18 cellular contexts compared by ENCODE assay signal in the genomic region with DNA sequence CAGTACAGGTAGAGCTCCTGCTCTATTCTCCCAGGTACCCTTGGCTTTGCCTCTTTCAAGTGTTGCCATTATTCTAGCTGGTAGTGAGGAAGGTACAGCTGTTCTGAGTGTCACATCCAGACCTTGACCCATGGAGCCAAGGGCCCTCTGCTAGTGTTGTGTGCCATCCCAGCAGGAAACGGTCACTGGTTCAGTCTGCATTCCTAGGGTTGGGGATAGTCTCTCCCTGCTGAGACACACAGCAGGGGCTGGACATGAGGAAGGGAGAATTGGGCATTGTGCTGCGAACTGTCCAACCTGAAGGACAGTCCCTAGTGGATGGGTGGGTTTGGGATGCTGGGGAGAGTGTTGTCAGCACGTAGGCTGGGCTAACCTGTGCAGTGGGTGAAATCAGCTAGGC. TPM values are rescaled to one million over a fixed set of nuclear protein-coding genes. Genes with fewer than 3 reads are reported as not detected.
DNase-seq lines count a peak whose midpoint lies in the region; ATAC-seq and TF ChIP-seq lines count a peak whose summit lies in the region.
"Had no signal": no experiment of that assay in that cellular context is flagged by ENCODE, and none has a peak within 500 bp of the region (broad histone marks: within the 10 kb centered on the region; RNA-seq: fewer than 3 reads in every experiment).

No MANE protein-coding gene starts in this region.

- no peaks in the 10 kb centered on the region for H3K23me2 ChIP-seq in H9 (ENCODE audit: insufficient read length, low read depth, low read length, poor library complexity, severe bottlenecking)

- H3K4me3 ChIP-seq in neural progenitor cell: no peak overlapping the region
- no peak overlapping the region for H3K4me3 ChIP-seq in psoas muscle
- H3K4me3 ChIP-seq: BLaER1 treated with 17β-estradiol and CSF1 and Interleukin-3, amounts not matched to agents 10 nM and 100 nM; GM23338 had no signal

- H3K27me3 Mint-ChIP-seq in H9 (ENCODE audit: low read depth): no peaks in the 10 kb centered on the region
- no peaks in the 10 kb centered on the region for H3K27me3 Mint-ChIP-seq in central memory CD8-positive, alpha-beta T cell
- H3K27me3 Mint-ChIP-seq in neural progenitor cell (ENCODE audit: insufficient read depth, low read depth): no peaks in the 10 kb centered on the region
- no peaks in the 10 kb centered on the region for H3K27me3 Mint-ChIP-seq in type B pancreatic cell
- H3K27me3 Mint-ChIP-seq: CD4-positive, CD25-positive, alpha-beta regulatory T cell had no signal

- H3K36me3 ChIP-seq in neural progenitor cell: no peaks in the 10 kb centered on the region
- H3K36me3 ChIP-seq in psoas muscle (ENCODE audit: insufficient read depth in 1 of 2, low read depth in 1 of 2): peaks cover 0 to 89% of the 10 kb centered on the region in 2 donors

- no peak overlapping the region for H4K5ac ChIP-seq in H9 (ENCODE audit: insufficient read length, low read depth, low read length)

- no peak for TF ChIP-seq CTCF in H9 (conservative IDR thresholded peaks at IDR 0.05)
- TF ChIP-seq CTCF in neural progenitor cell (IDR thresholded peaks at IDR 0.05): no peak
- no peak for TF ChIP-seq CTCF in type B pancreatic cell (conservative IDR thresholded peaks at IDR 0.05)
- TF ChIP-seq CTCF in psoas muscle (IDR thresholded peaks at IDR 0.05): no peak

- no peaks in the 10 kb centered on the region for H3F3A ChIP-seq in neural progenitor cell (ENCODE audit: low read depth)

- H3K23ac ChIP-seq in H9 (ENCODE audit: insufficient read length, low read depth, low read length): no peak overlapping the region

- no peak overlapping the region for H4K8ac ChIP-seq in H9 (replicated peaks; ENCODE audit: insufficient read length, low read depth, low read length)

- H3K4me1 Mint-ChIP-seq in H9: no peaks in the 10 kb centered on the region
- no peaks in the 10 kb centered on the region for H3K4me1 Mint-ChIP-seq in central memory CD8-positive, alpha-beta T cell
- no peaks in the 10 kb centered on the region for H3K4me1 Mint-ChIP-seq in neural progenitor cell
- H3K4me1 Mint-ChIP-seq in type B pancreatic cell (ENCODE audit: unreplicated experiment): peaks cover 24% of the 10 kb centered on the region
- H3K4me1 Mint-ChIP-seq: GM23338 had no signal

- H3K56ac ChIP-seq in H9 (ENCODE audit: insufficient read length, low read depth, low read length): no peak overlapping the region

- H3K27ac ChIP-seq in H9 (ENCODE audit: insufficient read length, low read depth, low read length): no peak overlapping the region
- no peak overlapping the region for H3K27ac ChIP-seq in neural progenitor cell
- no peak overlapping the region for H3K27ac ChIP-seq in psoas muscle
- H3K27ac ChIP-seq: BLaER1 treated with 17β-estradiol and CSF1 and Interleukin-3, amounts not matched to agents 10 nM and 100 nM had no signal

- no CpG with 5 or more reads among the region's 3 CpGs for WGBS in H9 (ENCODE audit: extremely low coverage, insufficient read length, low lambda C conversion rate)
- 76 to 84% (median 84%) methylated on average over 3 of the region's 3 CpGs for WGBS in psoas muscle, 3 donors

- H3K79me2 ChIP-seq in H9 (ENCODE audit: insufficient read depth, low read length) (no peaks in the 10 kb centered on the region), neural progenitor cell (ENCODE audit: low read depth) (no peaks in the 10 kb centered on the region)

- H3K27ac Mint-ChIP-seq in H9: peak overlapping the region in 2 of 3 experiments; percentile 56 to 90; a peak in 2 of 7 replicates
- peak overlapping the region; percentile 50 for H3K27ac Mint-ChIP-seq in central memory CD8-positive, alpha-beta T cell (ENCODE audit: low read depth)
- peak overlapping the region; percentile 74 for H3K27ac Mint-ChIP-seq in neural progenitor cell
- no peak overlapping the region for H3K27ac Mint-ChIP-seq in type B pancreatic cell
- H3K27ac Mint-ChIP-seq: GM23338, HFFc6 had no signal

- no peaks in the 10 kb centered on the region for H3K4me1 ChIP-seq in H9 (ENCODE audit: insufficient read depth, low read length)
- no peaks in the 10 kb centered on the region for H3K4me1 ChIP-seq in neural progenitor cell
- no peaks in the 10 kb centered on the region for H3K4me1 ChIP-seq in psoas muscle
- H3K4me1 ChIP-seq: BLaER1 treated with 17β-estradiol and CSF1 and Interleukin-3, amounts not matched to agents 10 nM and 100 nM had no signal

- H3K4ac ChIP-seq in H9 (ENCODE audit: low read depth, low read length): no peak overlapping the region

- H3K18ac ChIP-seq in H9 (ENCODE audit: insufficient read length, low read depth, low read length): no peak overlapping the region

- no peak overlapping the region for H2AK5ac ChIP-seq in H9 (ENCODE audit: insufficient read length, low read length)

- no peaks in the 10 kb centered on the region for H3K79me1 ChIP-seq in H9 (ENCODE audit: insufficient read depth, low read depth, low read length, poor library complexity, severe bottlenecking)

- H3K4me3 Mint-ChIP-seq in H9 (no peak overlapping the region), neural progenitor cell (no peak overlapping the region), type B pancreatic cell (peak overlapping the region; percentile 9)
- no peak overlapping the region for H3K4me3 Mint-ChIP-seq in central memory CD8-positive, alpha-beta T cell
- H3K4me3 Mint-ChIP-seq: CD4-positive, CD25-positive, alpha-beta regulatory T cell; GM23338; HFFc6 had no signal

- no peak overlapping the region for H2BK15ac ChIP-seq in H9 (ENCODE audit: low read depth, low read length)

- no peak for DNase-seq in H9
- DNase-seq in central memory CD8-positive, alpha-beta T cell (ENCODE audit: low spot score in 2 of 2): no peak
- no peak for DNase-seq in neural progenitor cell (ENCODE audit: low spot score)
- DNase-seq in type B pancreatic cell (ENCODE audit: extremely low spot score, unreplicated experiment): no peak
- DNase-seq in psoas muscle: no peak
- DNase-seq in NCI-H226: no peak
- DNase-seq in H4 (ENCODE audit: low spot score): no peak
- DNase-seq: ACHN; Calu3; CD4-positive, CD25-positive, alpha-beta regulatory T cell; DMS153; EL; HCEC 1CT; HFFc6; IMR-90; KG1 had no signal

- H2BK5ac ChIP-seq in H9 (ENCODE audit: insufficient read length, low read length): no peak overlapping the region

- no peaks in the 10 kb centered on the region for H3K9me3 ChIP-seq in H9 (ENCODE audit: control insufficient read depth, low read depth, low read length)
- no peaks in the 10 kb centered on the region for H3K9me3 ChIP-seq in neural progenitor cell (ENCODE audit: low read depth)
- H3K9me3 ChIP-seq in psoas muscle: no peaks in the 10 kb centered on the region

- H3T11ph ChIP-seq in H9 (ENCODE audit: low read length): no peak overlapping the region

- H3K36me3 Mint-ChIP-seq in H9 (ENCODE audit: insufficient read depth in 1 of 3, low read depth in 3 of 3) (peaks cover 20 to 48% (median 23%) of the 10 kb centered on the region in 3 experiments; a peak in 6 of 7 replicates), neural progenitor cell (peaks cover 28% of the 10 kb centered on the region), type B pancreatic cell (peaks cover 35% of the 10 kb centered on the region)
- peaks cover 20% of the 10 kb centered on the region for H3K36me3 Mint-ChIP-seq in central memory CD8-positive, alpha-beta T cell (ENCODE audit: insufficient read depth)

- H4K20me1 ChIP-seq in H9 (ENCODE audit: control insufficient read depth, insufficient read depth, insufficient read length): no peaks in the 10 kb centered on the region
- no peaks in the 10 kb centered on the region for H4K20me1 ChIP-seq in neural progenitor cell (ENCODE audit: low read depth)

- H3K9me3 Mint-ChIP-seq in H9 (no peaks in the 10 kb centered on the region), neural progenitor cell (no peaks in the 10 kb centered on the region), type B pancreatic cell (no peaks in the 10 kb centered on the region)
- no peaks in the 10 kb centered on the region for H3K9me3 Mint-ChIP-seq in central memory CD8-positive, alpha-beta T cell
- H3K9me3 Mint-ChIP-seq: CD4-positive, CD25-positive, alpha-beta regulatory T cell; GM23338; HFFc6 had no signal

- no peak overlapping the region for H2BK120ac ChIP-seq in H9 (ENCODE audit: low read depth, low read length, poor library complexity, severe bottlenecking)

- intact Hi-C loops in psoas muscle (cut with DNase I): no loop called here

- H2BK12ac ChIP-seq in H9 (ENCODE audit: insufficient read length, low read depth, low read length): no peak overlapping the region

- no peak overlapping the region for H3K14ac ChIP-seq in H9 (ENCODE audit: insufficient read depth, low read length)

- H4K91ac ChIP-seq in H9 (ENCODE audit: insufficient read length, low read depth, low read length): no peak overlapping the region

- H2AFZ ChIP-seq in H9 (ENCODE audit: low read length): no peak overlapping the region
- no peak overlapping the region for H2AFZ ChIP-seq in neural progenitor cell (replicated peaks)
- H2AFZ ChIP-seq: GM23338 had no signal

- H3K4me2 ChIP-seq in H9 (ENCODE audit: insufficient read depth, insufficient read length, low read length): no peak overlapping the region
- H3K4me2 ChIP-seq in neural progenitor cell: no peak overlapping the region
- H3K4me2 ChIP-seq: BLaER1 treated with 17β-estradiol and CSF1 and Interleukin-3, amounts not matched to agents 10 nM and 100 nM; GM23338 had no signal

- H3K9ac ChIP-seq in H9 (ENCODE audit: extremely low read depth, insufficient read length, low read length): no peak overlapping the region
- H3K9ac ChIP-seq in neural progenitor cell: no peak overlapping the region
- H3K9ac ChIP-seq: BLaER1 treated with 17β-estradiol and CSF1 and Interleukin-3, amounts not matched to agents 10 nM and 100 nM had no signal

- no peak overlapping the region for H2BK20ac ChIP-seq in H9 (ENCODE audit: low read depth, low read length, poor library complexity, severe bottlenecking)

- ATAC-seq in central memory CD8-positive, alpha-beta T cell (replicated peaks; ENCODE audit: extremely low read depth, poor library complexity, severe bottlenecking): no peak
- ATAC-seq in psoas muscle: no peak
- ATAC-seq: GM23338 had no signal

- no peaks in the 10 kb centered on the region for H3K27me3 ChIP-seq in H9 (ENCODE audit: insufficient read depth, low read length)
- H3K27me3 ChIP-seq in neural progenitor cell: no peaks in the 10 kb centered on the region
- no peaks in the 10 kb centered on the region for H3K27me3 ChIP-seq in psoas muscle (ENCODE audit: insufficient read depth in 3 of 3, low read length in 2 of 3)
- H3K27me3 ChIP-seq: BLaER1 treated with 17β-estradiol and CSF1 and Interleukin-3, amounts not matched to agents 10 nM and 100 nM had no signal

RNA-seq across cellular contexts. Expression of a gene that starts 59.1 kb away (rescaled TPM):
- total RNA-seq in H9 (2021) (31.0 and 33.9 TPM in 2 replicates), neural progenitor cell (ENCODE audit: low replicate concordance) (28.6 and 32.3 TPM in 2 replicates), type B pancreatic cell (ENCODE audit: low replicate concordance) (62.5 and 71.1 TPM in 2 replicates), psoas muscle (10 to 100 TPM; 17.4 to 18.4 (median 17.7) TPM)
- polyA plus RNA-seq in psoas muscle: 1 to 10 TPM; 5.8 to 8.4 (median 6.0) TPM
- total RNA-seq in H4 (2014; rRNA removed; shearing (Covaris generic)): 23.6 and 29.4 TPM in 2 replicates
